In the genomic region with DNA sequence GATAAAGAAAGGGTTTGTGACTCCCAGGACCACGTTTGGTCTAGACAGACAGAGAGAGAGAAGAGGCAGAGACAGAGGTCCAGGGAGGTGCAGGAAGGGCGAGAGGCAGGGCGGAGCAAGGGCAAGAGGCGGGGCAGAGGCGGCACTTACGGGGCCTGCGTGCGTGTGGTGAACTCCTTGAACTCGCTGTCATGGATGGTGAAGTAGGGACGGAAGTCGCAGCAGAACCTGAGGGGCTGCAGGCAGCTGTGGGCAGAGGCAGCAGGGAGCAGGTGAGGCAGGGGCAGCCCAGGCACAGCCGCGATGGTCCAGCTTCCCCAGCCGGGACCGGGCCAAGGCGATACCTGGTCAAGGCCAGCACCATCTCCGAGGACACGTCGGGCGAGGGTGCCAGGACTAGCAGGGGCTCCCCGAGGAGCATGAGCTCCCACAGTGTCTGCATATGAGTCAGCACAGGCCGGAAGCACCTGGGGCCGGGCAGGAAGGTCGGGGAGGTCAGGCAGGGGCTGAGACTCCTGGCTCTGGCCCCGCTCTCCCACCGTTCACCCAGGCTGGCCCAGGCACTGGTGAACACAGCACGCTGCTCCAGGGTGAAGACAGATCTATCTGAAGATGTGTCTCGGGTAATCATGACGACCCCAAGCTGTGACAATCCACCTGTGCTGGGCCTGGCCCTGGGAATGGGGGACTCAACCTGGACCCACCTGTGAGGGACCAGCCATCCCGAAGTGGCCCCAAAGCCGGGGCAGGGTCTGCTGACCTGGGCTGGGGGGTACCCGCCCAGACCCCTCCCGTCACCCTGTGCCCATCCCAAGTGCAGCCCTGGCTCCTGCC, we compare ENCODE assay signal across 8 cellular contexts. TPM values are rescaled to one million over a fixed set of nuclear protein-coding genes. Genes with fewer than 3 reads are reported as not detected.
DNase-seq lines count a peak whose midpoint lies in the region; ATAC-seq and TF ChIP-seq lines count a peak whose summit lies in the region.

No MANE protein-coding gene starts in this region.

- TF ChIP-seq EP300 in gastroesophageal sphincter (IDR thresholded peaks at IDR 0.05): no peak

- no peaks in the 10 kb centered on the region for H3K36me3 ChIP-seq in CD8-positive, alpha-beta T cell (ENCODE audit: insufficient read depth, low read length)
- peaks cover 0 to 10% of the 10 kb centered on the region in 2 donors for H3K36me3 ChIP-seq in gastroesophageal sphincter

- peak; percentile 41 to 86 (median 72) for DNase-seq in CD8-positive, alpha-beta T cell
- DNase-seq in HUDEP-2 (lab: John Stamatoyannopoulos, UW; ENCODE audit: unreplicated experiment in 76 of 76): peak in 63 of 76 experiments; percentile 10 to 81 (median 51)
- peak; percentile 93 for DNase-seq in activated CD4-positive, alpha-beta T cell treated with anti-CD3 and anti-CD28 coated beads, Interleukin-2, amount 10 ng/mL, durations not matched to agents 24 days and 14 days
- peak; percentile 34 to 60 (median 43) for DNase-seq in stimulated activated CD4-positive, alpha-beta T cell treated with anti-CD3 and anti-CD28 coated beads, TNF-alpha, amount 100 ng/mL, for 1 hour (ENCODE audit: low read depth in 3 of 3, low spot score in 1 of 3)
- no peak for DNase-seq in NCI-H1694 (lab: John Stamatoyannopoulos, UW)
- no peak for DNase-seq in Calu3

- WGBS in gastroesophageal sphincter (ENCODE audit: low coverage in 1 of 2), 2 donors: 52% methylated on average over 12 of the region's 33 CpGs; no CpG with 5 or more reads in 1 of the 2 donors

- BruUV-seq in Calu3 (replicated peaks; lab: Mats Ljungman, UMichigan): no TSS peak

- no peaks in the 10 kb centered on the region for H3K27me3 ChIP-seq in CD8-positive, alpha-beta T cell (ENCODE audit: insufficient read depth, low read length)
- H3K27me3 ChIP-seq in gastroesophageal sphincter: no peaks in the 10 kb centered on the region

- H3K9me3 ChIP-seq in CD8-positive, alpha-beta T cell (ENCODE audit: low read length): no peaks in the 10 kb centered on the region
- no peaks in the 10 kb centered on the region for H3K9me3 ChIP-seq in gastroesophageal sphincter

- peaks cover 19% of the 10 kb centered on the region for H3K4me1 ChIP-seq in CD8-positive, alpha-beta T cell (ENCODE audit: insufficient read depth, low read length)
- H3K4me1 ChIP-seq in gastroesophageal sphincter: peaks cover 0 to 11% (median 0%) of the 10 kb centered on the region in 3 donors

- peak overlapping the region; percentile 51 for H3K4me3 ChIP-seq in CD8-positive, alpha-beta T cell (ENCODE audit: low read depth, low read length)
- H3K4me3 ChIP-seq in gastroesophageal sphincter: peak overlapping the region in 1 of 2 donors; percentile 12

- H3K36me3 Mint-ChIP-seq in CD8-positive, alpha-beta T cell: no peaks in the 10 kb centered on the region
- no peaks in the 10 kb centered on the region for H3K36me3 Mint-ChIP-seq in activated CD4-positive, alpha-beta T cell treated with anti-CD3 and anti-CD28 coated beads, Interleukin-2, amount 10 ng/mL, durations not matched to agents 24 days and 14 days (ENCODE audit: low read depth)
- peaks cover 17% of the 10 kb centered on the region for H3K36me3 Mint-ChIP-seq in Calu3 (ENCODE audit: insufficient read depth, unreplicated experiment)

- ATAC-seq in CD8-positive, alpha-beta T cell: peak; percentile 94
- ATAC-seq in GM19468 (IDR thresholded peaks at IDR 0.05; ENCODE audit: extremely low read depth, unreplicated experiment) (peak; percentile 24), gastroesophageal sphincter (peak; percentile 50)

- no peaks in the 10 kb centered on the region for H3K9me3 Mint-ChIP-seq in CD8-positive, alpha-beta T cell
- no peaks in the 10 kb centered on the region for H3K9me3 Mint-ChIP-seq in activated CD4-positive, alpha-beta T cell treated with anti-CD3 and anti-CD28 coated beads, Interleukin-2, amount 10 ng/mL, durations not matched to agents 24 days and 14 days
- no peaks in the 10 kb centered on the region for H3K9me3 Mint-ChIP-seq in Calu3 (ENCODE audit: low read depth, unreplicated experiment)

- peak overlapping the region; percentile 51 for H3K27ac ChIP-seq in CD8-positive, alpha-beta T cell (ENCODE audit: low read depth, low read length)
- H3K27ac ChIP-seq in gastroesophageal sphincter: no peak overlapping the region

- H3K27ac Mint-ChIP-seq in CD8-positive, alpha-beta T cell: peak overlapping the region; percentile 93
- H3K27ac Mint-ChIP-seq in activated CD4-positive, alpha-beta T cell treated with anti-CD3 and anti-CD28 coated beads, Interleukin-2, amount 10 ng/mL, durations not matched to agents 24 days and 14 days: peak overlapping the region; percentile 78
- no peak overlapping the region for H3K27ac Mint-ChIP-seq in Calu3 (ENCODE audit: unreplicated experiment)

- POLR2A ChIA-PET in CD8-positive, alpha-beta T cell (lab: Charles Lee): interaction anchor here (0.8 to 1.5 kb wide), 3 partner anchors 12 to 21 kb away, joined by 3 to 7 read pairs (median 3); a partner anchor contains a TSS

- TF ChIP-seq POLR2A in gastroesophageal sphincter (IDR thresholded peaks at IDR 0.05): no peak

- no peaks in the 10 kb centered on the region for H3K27me3 Mint-ChIP-seq in CD8-positive, alpha-beta T cell (ENCODE audit: low read depth)
- no peaks in the 10 kb centered on the region for H3K27me3 Mint-ChIP-seq in activated CD4-positive, alpha-beta T cell treated with anti-CD3 and anti-CD28 coated beads, Interleukin-2, amount 10 ng/mL, durations not matched to agents 24 days and 14 days
- H3K27me3 Mint-ChIP-seq in Calu3 (ENCODE audit: unreplicated experiment): no peaks in the 10 kb centered on the region

- CTCF ChIA-PET in CD8-positive, alpha-beta T cell (lab: Charles Lee): interaction anchor here (0.6 to 1.1 kb wide), 2 partner anchors 14 to 38 kb away, joined by 3 read pairs; no protein-coding TSS in a partner anchor
- CTCF ChIA-PET in Calu3 (lab: Charles Lee): no interaction called here

- TF ChIP-seq CTCF in CD8-positive, alpha-beta T cell (IDR thresholded peaks at IDR 0.05): no peak
- no peak for TF ChIP-seq CTCF in gastroesophageal sphincter (IDR thresholded peaks at IDR 0.05)
- TF ChIP-seq CTCF in Calu3 (IDR thresholded peaks at IDR 0.05; ENCODE audit: unreplicated experiment): no peak

- H3K4me3 Mint-ChIP-seq in CD8-positive, alpha-beta T cell: peak overlapping the region; percentile 81
- peak overlapping the region; percentile 88 for H3K4me3 Mint-ChIP-seq in activated CD4-positive, alpha-beta T cell treated with anti-CD3 and anti-CD28 coated beads, Interleukin-2, amount 10 ng/mL, durations not matched to agents 24 days and 14 days
- no peak overlapping the region for H3K4me3 Mint-ChIP-seq in Calu3 (ENCODE audit: low read depth, unreplicated experiment)

- intact Hi-C loops in CD8-positive, alpha-beta T cell (cut with DNase I, micrococcal nuclease): loop anchor here in 1 of 2 experiments (2.0 kb wide), 1 partner anchor 44 kb away; a partner anchor contains a TSS
- intact Hi-C loops in activated CD4-positive, alpha-beta T cell treated with anti-CD3 and anti-CD28 coated beads, Interleukin-2, amount 10 ng/mL, durations not matched to agents 24 days and 14 days (cut with micrococcal nuclease): loop anchor here (1.0 kb wide), 1 partner anchor 13 kb away; a partner anchor contains a TSS
- intact Hi-C loops in Calu3 (cut with micrococcal nuclease; ENCODE audit: unreplicated experiment): no loop called here

- peaks cover 16% of the 10 kb centered on the region for H3K4me1 Mint-ChIP-seq in CD8-positive, alpha-beta T cell (ENCODE audit: low read depth)
- peaks cover 8% of the 10 kb centered on the region for H3K4me1 Mint-ChIP-seq in activated CD4-positive, alpha-beta T cell treated with anti-CD3 and anti-CD28 coated beads, Interleukin-2, amount 10 ng/mL, durations not matched to agents 24 days and 14 days
- H3K4me1 Mint-ChIP-seq in Calu3 (ENCODE audit: low read depth, unreplicated experiment): no peaks in the 10 kb centered on the region

RNA-seq across cellular contexts. Expression of a gene that starts 7.2 kb away (rescaled TPM):
- 1 to 10 TPM; 6.3 to 8.1 TPM for total RNA-seq in CD8-positive, alpha-beta T cell
- 9.0 and 9.5 TPM in 2 replicates for total RNA-seq in activated CD4-positive, alpha-beta T cell treated with anti-CD3 and anti-CD28 coated beads, Interleukin-2, amount 10 ng/mL, durations not matched to agents 24 days and 14 days
- 100 to 1,000 TPM in 2 of 4 donors, 10 to 100 TPM in 2; 93.2 to 207 (median 102) TPM for total RNA-seq in gastroesophageal sphincter
- total RNA-seq in Calu3 (2022): 298 and 337 TPM in 2 replicates

RNA-seq across cellular contexts. Expression of a gene that starts 12.1 kb away (rescaled TPM):
- total RNA-seq in CD8-positive, alpha-beta T cell: 1 to 10 TPM; 3.0 to 3.1 TPM
- total RNA-seq in activated CD4-positive, alpha-beta T cell treated with anti-CD3 and anti-CD28 coated beads, Interleukin-2, amount 10 ng/mL, durations not matched to agents 24 days and 14 days: 1.4 and 2.2 TPM in 2 replicates
- total RNA-seq in gastroesophageal sphincter (1 to 10 TPM; 2.0 to 4.8 (median 2.8) TPM), Calu3 (2022) (13.2 and 19.0 TPM in 2 replicates)

RNA-seq across cellular contexts. Expression of a gene that starts 28.5 kb away (rescaled TPM):
- 10 to 100 TPM; 46.2 to 46.5 TPM for total RNA-seq in CD8-positive, alpha-beta T cell
- 44.0 and 44.1 TPM in 2 replicates for total RNA-seq in activated CD4-positive, alpha-beta T cell treated with anti-CD3 and anti-CD28 coated beads, Interleukin-2, amount 10 ng/mL, durations not matched to agents 24 days and 14 days
- total RNA-seq in gastroesophageal sphincter (10 to 100 TPM; 52.2 to 73.5 (median 64.2) TPM), Calu3 (2022) (47.1 and 50.0 TPM in 2 replicates)

RNA-seq across cellular contexts. Expression of a gene that starts 44.5 kb away (rescaled TPM):
- 1 to 10 TPM; 1.9 to 2.1 TPM for total RNA-seq in CD8-positive, alpha-beta T cell
- total RNA-seq in activated CD4-positive, alpha-beta T cell treated with anti-CD3 and anti-CD28 coated beads, Interleukin-2, amount 10 ng/mL, durations not matched to agents 24 days and 14 days: 27.8 and 29.0 TPM in 2 replicates
- total RNA-seq in gastroesophageal sphincter (10 to 100 TPM in 2 of 4 donors, 1 to 10 TPM in 2; 6.8 to 11.5 (median 10.4) TPM), Calu3 (2022) (14.3 and 23.7 TPM in 2 replicates)

RNA-seq across cellular contexts. Expression of a gene that starts 53.2 kb away (rescaled TPM):
- 1 to 10 TPM; 1.1 to 1.5 TPM for total RNA-seq in CD8-positive, alpha-beta T cell
- 20.1 and 21.5 TPM in 2 replicates for total RNA-seq in activated CD4-positive, alpha-beta T cell treated with anti-CD3 and anti-CD28 coated beads, Interleukin-2, amount 10 ng/mL, durations not matched to agents 24 days and 14 days
- total RNA-seq in gastroesophageal sphincter (10 to 100 TPM; 10.1 to 18.4 (median 14.0) TPM), Calu3 (2022) (21.1 and 27.5 TPM in 2 replicates)

Comparison
In these comparisons a context has a peak if more than half of its experiments do, and no peak if none do; other contexts are left out.
1. ATAC-seq: peak in every context shown above with its lines; median percentile 94 in CD8-positive, alpha-beta T cell; 50 in gastroesophageal sphincter; 24 in GM19468.
2. DNase-seq: peak in CD8-positive, alpha-beta T cell (7 of 7), HUDEP-2 (63 of 76), activated CD4-positive, alpha-beta T cell treated with anti-CD3 and anti-CD28 coated beads, Interleukin-2, amount 10 ng/mL, durations not matched to agents 24 days and 14 days (single experiment) and stimulated activated CD4-positive, alpha-beta T cell treated with anti-CD3 and anti-CD28 coated beads, TNF-alpha, amount 100 ng/mL, for 1 hour (3 of 3); none in NCI-H1694 (single experiment) and Calu3 (single experiment).